21 cellular contexts compared by ENCODE assay signal in the genomic region with DNA sequence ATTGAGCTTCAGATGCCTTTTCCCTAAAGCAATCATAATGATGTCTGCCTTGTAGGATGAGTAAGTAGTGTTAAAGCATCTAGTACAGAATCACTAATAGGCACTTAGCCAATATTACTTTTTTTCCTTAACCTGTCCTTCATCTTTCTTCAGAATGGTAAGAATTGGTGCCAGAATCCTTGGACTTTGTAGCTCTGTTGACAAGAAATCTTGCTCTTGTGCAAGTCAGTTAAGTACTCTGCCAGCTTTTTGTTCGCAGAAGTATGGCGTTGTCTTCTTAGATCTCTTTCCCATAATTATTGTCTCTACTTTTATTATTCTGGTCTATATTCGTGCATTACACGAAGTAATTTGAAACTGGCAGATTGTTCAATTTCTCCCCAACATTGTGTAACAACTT.
"Had no signal": no experiment of that assay in that cellular context is flagged by ENCODE, and none has a peak within 500 bp of the region (broad histone marks: within the 10 kb centered on the region; RNA-seq: fewer than 3 reads in every experiment).

No MANE protein-coding gene starts in this region.

- H3K4me1 ChIP-seq: esophagus squamous epithelium, heart left ventricle, pancreas, spleen, thyroid gland had no signal

- H3K36me3 ChIP-seq: adrenal gland, cardiac muscle cell, esophagus squamous epithelium, heart left ventricle, pancreas, spleen, thyroid gland had no signal

- H3K4me1 Mint-ChIP-seq: activated naive CD4-positive, alpha-beta T cell treated with anti-CD3 and anti-CD28 coated beads, Interleukin-2, amount 50 U/mL, for 24 hours; memory B cell; natural killer cell had no signal

- H3K27me3 Mint-ChIP-seq: activated naive CD4-positive, alpha-beta T cell treated with anti-CD3 and anti-CD28 coated beads, Interleukin-2, amount 50 U/mL, for 24 hours; memory B cell had no signal

- H3K27ac Mint-ChIP-seq: activated naive CD4-positive, alpha-beta T cell treated with anti-CD3 and anti-CD28 coated beads, Interleukin-2, amount 50 U/mL, for 24 hours; memory B cell; natural killer cell had no signal

- DNase-seq: activated CD4-positive, alpha-beta T cell treated with anti-CD3 and anti-CD28 coated beads, Interleukin-2, amount 50 U/mL, for 1 hour; activated CD8-positive, alpha-beta memory T cell treated with anti-CD3 and anti-CD28 coated beads for 24 hours; activated CD8-positive, alpha-beta memory T cell treated with anti-CD3 and anti-CD28 coated beads, Interleukin-2, amount 50 U/mL, for 48 hours; activated gamma-delta T cell; activated T-cell treated with anti-CD3 and anti-CD28 coated beads, Interleukin-2, amount 50 U/mL, for 48 hours; dermis blood vessel endothelial cell; effector memory CD4-positive, alpha-beta T cell; esophagus squamous epithelium; heart left ventricle; kidney glomerular epithelial cell; left ventricle myocardium superior; natural killer cell; pancreas; spleen; stimulated activated CD4-positive, alpha-beta T cell treated with anti-CD3 and anti-CD28 coated beads, Interleukin-4, amount 100 ng/mL, for 4 hours; stimulated activated naive CD4-positive, alpha-beta T cell; thyroid gland had no signal

- H3K9me3 ChIP-seq: esophagus squamous epithelium, pancreas, thyroid gland had no signal

- H3K4me3 Mint-ChIP-seq: activated naive CD4-positive, alpha-beta T cell treated with anti-CD3 and anti-CD28 coated beads, Interleukin-2, amount 50 U/mL, for 24 hours; memory B cell; natural killer cell had no signal

- H3K27me3 ChIP-seq: adrenal gland, cardiac muscle cell, esophagus squamous epithelium, heart left ventricle, pancreas, spleen, thyroid gland had no signal

- H3K27ac ChIP-seq: adrenal gland, cardiac muscle cell, esophagus squamous epithelium, heart left ventricle, pancreas, spleen, thyroid gland had no signal

- H3K4me3 ChIP-seq: adrenal gland, cardiac muscle cell, esophagus squamous epithelium, heart left ventricle, pancreas, spleen, thyroid gland had no signal

- H3K36me3 Mint-ChIP-seq: activated naive CD4-positive, alpha-beta T cell treated with anti-CD3 and anti-CD28 coated beads, Interleukin-2, amount 50 U/mL, for 24 hours; memory B cell; natural killer cell had no signal
